ENCODE assay signal across 8 cellular contexts in genomic region chr2:95345415-95346235, GRCh38. TPM values are rescaled to one million over a fixed set of nuclear protein-coding genes. Genes with fewer than 3 reads are reported as not detected.
A peak's percentile ranks its signal among the peaks of the same experiment; 100 is the strongest.
DNase-seq lines count a peak whose midpoint lies in the region; ATAC-seq and TF ChIP-seq lines count a peak whose summit lies in the region.

No MANE protein-coding gene starts in this region.

- no peaks in the 10 kb centered on the region for H3K4me1 Mint-ChIP-seq in mesothelial cell of epicardium

- H3K36me3 Mint-ChIP-seq in mesothelial cell of epicardium, result no peaks in the 10 kb centered on the region

- H3K9me3 Mint-ChIP-seq in mesothelial cell of epicardium, result no peaks in the 10 kb centered on the region

- peak; percentile 94 for DNase-seq in AG08395 (ENCODE audit: low spot score)
- DNase-seq in NCI-H748 (lab: John Stamatoyannopoulos, UW; ENCODE audit: unreplicated experiment), result peak; percentile 79
- DNase-seq in activated CD8-positive, alpha-beta memory T cell treated with anti-CD3 and anti-CD28 coated beads for 48 hours (ENCODE audit: low read depth in 2 of 3, low spot score in 2 of 3), result peak; percentile 38 to 46 (median 40)
- peak; percentile 91 for DNase-seq in epidermal melanocyte (ENCODE audit: insufficient read length, low spot score)
- peak; percentile 61 to 87 for DNase-seq in mesothelial cell of epicardium (ENCODE audit: low spot score in 2 of 2, unreplicated experiment in 2 of 2)
- DNase-seq in stimulated activated CD8-positive, alpha-beta memory T cell treated with anti-CD3 and anti-CD28 coated beads, Interleukin-15, amount 100 ng/mL, for 1 hour (ENCODE audit: low read depth), result peak; percentile 11

- peaks cover 90% of the 10 kb centered on the region for H3K27me3 Mint-ChIP-seq in mesothelial cell of epicardium (ENCODE audit: low read depth)

- no peak overlapping the region for H3K27ac Mint-ChIP-seq in mesothelial cell of epicardium

- TF ChIP-seq CTCF in mesothelial cell of epicardium (IDR thresholded peaks at IDR 0.05; ENCODE audit: unreplicated experiment), result peak; percentile 73

- peak; percentile 87 for ATAC-seq in GM18909 (IDR thresholded peaks at IDR 0.05; ENCODE audit: poor library complexity, unreplicated experiment)
- peak; percentile 69 for ATAC-seq in HG03342 (IDR thresholded peaks at IDR 0.05; ENCODE audit: unreplicated experiment)

- H3K4me3 Mint-ChIP-seq in mesothelial cell of epicardium, result peak overlapping the region; percentile 68

RNA-seq across cellular contexts. Expression of gene KCNIP3, which starts 48.5 kb away (rescaled TPM):
- 8.3 to 9.2 TPM (median 8.3 TPM) in 3 replicates for total RNA-seq in mesothelial cell of epicardium

RNA-seq across cellular contexts. Expression of gene FAHD2A, which starts 56.9 kb away (rescaled TPM):
- total RNA-seq in mesothelial cell of epicardium, result 43.3 to 45.2 TPM (median 43.5 TPM) in 3 replicates

Comparison
In these comparisons a context has a peak if more than half of its experiments do, and no peak if none do; other contexts are left out.
1. Peak in every context shown above with its lines: DNase-seq and ATAC-seq.
2. DNase-seq: peak in every context shown above with its lines; median percentile 94 in AG08395; 91 in epidermal melanocyte; 79 in NCI-H748; 74 in mesothelial cell of epicardium; 40 in activated CD8-positive, alpha-beta memory T cell treated with anti-CD3 and anti-CD28 coated beads for 48 hours; 11 in stimulated activated CD8-positive, alpha-beta memory T cell treated with anti-CD3 and anti-CD28 coated beads, Interleukin-15, amount 100 ng/mL, for 1 hour.